In the genomic region with DNA sequence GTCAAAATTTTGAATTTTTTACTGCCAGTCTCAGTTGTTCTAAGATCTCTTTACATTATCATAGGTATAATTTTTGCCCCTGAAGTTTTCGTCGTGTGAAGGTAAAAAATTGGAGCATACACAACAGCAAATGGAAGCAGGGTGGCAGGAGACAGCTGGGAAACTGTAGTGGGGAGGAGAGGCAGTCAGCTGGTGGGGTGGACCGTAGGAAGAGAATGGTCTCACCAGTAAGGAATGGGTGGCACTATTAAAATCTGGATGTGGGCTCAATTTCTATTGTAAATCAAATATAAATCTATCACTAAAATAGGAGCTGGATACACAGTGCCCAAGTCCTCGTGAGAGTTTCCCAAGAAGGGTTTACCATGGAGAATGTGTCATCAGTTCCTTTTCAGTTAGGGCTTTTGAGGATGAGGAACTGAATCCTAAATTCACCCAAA, we compare ENCODE assay signal across 1 cellular context.
TF ChIP-seq lines count a peak whose summit lies in the region.

No MANE protein-coding gene starts in this region.

TF ChIP-seq in GM23338, 12 proteins besides CTCF, POLR2A, EP300 and RAD21 (continued from another document):
- TF ChIP-seq, protein P1, sequence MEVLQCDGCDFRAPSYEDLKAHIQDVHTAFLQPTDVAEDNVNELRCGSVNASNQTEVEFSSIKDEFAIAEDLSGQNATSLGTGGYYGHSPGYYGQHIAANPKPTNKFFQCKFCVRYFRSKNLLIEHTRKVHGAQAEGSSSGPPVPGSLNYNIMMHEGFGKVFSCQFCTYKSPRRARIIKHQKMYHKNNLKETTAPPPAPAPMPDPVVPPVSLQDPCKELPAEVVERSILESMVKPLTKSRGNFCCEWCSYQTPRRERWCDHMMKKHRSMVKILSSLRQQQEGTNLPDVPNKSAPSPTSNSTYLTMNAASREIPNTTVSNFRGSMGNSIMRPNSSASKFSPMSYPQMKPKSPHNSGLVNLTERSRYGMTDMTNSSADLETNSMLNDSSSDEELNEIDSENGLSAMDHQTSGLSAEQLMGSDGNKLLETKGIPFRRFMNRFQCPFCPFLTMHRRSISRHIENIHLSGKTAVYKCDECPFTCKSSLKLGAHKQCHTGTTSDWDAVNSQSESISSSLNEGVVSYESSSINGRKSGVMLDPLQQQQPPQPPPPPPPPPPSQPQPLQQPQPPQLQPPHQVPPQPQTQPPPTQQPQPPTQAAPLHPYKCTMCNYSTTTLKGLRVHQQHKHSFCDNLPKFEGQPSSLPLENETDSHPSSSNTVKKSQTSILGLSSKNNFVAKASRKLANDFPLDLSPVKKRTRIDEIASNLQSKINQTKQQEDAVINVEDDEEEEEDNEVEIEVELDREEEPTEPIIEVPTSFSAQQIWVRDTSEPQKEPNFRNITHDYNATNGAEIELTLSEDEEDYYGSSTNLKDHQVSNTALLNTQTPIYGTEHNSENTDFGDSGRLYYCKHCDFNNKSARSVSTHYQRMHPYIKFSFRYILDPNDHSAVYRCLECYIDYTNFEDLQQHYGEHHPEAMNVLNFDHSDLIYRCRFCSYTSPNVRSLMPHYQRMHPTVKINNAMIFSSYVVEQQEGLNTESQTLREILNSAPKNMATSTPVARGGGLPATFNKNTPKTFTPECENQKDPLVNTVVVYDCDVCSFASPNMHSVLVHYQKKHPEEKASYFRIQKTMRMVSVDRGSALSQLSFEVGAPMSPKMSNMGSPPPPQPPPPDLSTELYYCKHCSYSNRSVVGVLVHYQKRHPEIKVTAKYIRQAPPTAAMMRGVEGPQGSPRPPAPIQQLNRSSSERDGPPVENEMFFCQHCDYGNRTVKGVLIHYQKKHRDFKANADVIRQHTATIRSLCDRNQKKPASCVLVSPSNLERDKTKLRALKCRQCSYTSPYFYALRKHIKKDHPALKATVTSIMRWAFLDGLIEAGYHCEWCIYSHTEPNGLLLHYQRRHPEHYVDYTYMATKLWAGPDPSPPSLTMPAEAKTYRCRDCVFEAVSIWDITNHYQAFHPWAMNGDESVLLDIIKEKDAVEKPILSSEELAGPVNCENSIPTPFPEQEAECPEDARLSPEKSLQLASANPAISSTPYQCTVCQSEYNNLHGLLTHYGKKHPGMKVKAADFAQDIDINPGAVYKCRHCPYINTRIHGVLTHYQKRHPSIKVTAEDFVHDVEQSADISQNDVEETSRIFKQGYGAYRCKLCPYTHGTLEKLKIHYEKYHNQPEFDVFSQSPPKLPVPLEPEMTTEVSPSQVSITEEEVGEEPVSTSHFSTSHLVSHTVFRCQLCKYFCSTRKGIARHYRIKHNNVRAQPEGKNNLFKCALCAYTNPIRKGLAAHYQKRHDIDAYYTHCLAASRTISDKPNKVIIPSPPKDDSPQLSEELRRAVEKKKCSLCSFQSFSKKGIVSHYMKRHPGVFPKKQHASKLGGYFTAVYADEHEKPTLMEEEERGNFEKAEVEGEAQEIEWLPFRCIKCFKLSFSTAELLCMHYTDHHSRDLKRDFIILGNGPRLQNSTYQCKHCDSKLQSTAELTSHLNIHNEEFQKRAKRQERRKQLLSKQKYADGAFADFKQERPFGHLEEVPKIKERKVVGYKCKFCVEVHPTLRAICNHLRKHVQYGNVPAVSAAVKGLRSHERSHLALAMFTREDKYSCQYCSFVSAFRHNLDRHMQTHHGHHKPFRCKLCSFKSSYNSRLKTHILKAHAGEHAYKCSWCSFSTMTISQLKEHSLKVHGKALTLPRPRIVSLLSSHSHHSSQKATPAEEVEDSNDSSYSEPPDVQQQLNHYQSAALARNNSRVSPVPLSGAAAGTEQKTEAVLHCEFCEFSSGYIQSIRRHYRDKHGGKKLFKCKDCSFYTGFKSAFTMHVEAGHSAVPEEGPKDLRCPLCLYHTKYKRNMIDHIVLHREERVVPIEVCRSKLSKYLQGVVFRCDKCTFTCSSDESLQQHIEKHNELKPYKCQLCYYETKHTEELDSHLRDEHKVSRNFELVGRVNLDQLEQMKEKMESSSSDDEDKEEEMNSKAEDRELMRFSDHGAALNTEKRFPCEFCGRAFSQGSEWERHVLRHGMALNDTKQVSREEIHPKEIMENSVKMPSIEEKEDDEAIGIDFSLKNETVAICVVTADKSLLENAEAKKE (CRISPR knock-in tag; IDR thresholded peaks at IDR 0.05): no peak
- no peak for TF ChIP-seq CREB1 (CRISPR knock-in tag; IDR thresholded peaks at IDR 0.05; ENCODE audit: low read depth)
- no peak for TF ChIP-seq ZNF114 (CRISPR knock-in tag; IDR thresholded peaks at IDR 0.05)
- TF ChIP-seq EZH2phosphoT487 (IDR thresholded peaks at IDR 0.05; ENCODE audit: unreplicated experiment): no peak
- TF ChIP-seq, protein P2, sequence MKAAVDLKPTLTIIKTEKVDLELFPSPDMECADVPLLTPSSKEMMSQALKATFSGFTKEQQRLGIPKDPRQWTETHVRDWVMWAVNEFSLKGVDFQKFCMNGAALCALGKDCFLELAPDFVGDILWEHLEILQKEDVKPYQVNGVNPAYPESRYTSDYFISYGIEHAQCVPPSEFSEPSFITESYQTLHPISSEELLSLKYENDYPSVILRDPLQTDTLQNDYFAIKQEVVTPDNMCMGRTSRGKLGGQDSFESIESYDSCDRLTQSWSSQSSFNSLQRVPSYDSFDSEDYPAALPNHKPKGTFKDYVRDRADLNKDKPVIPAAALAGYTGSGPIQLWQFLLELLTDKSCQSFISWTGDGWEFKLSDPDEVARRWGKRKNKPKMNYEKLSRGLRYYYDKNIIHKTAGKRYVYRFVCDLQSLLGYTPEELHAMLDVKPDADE (IDR thresholded peaks at IDR 0.05): no peak
- TF ChIP-seq POLR2AphosphoS5 (IDR thresholded peaks at IDR 0.05; ENCODE audit: low read depth): no peak
